Comparison of ENCODE assay signal across 1 cellular context in the genomic region with DNA sequence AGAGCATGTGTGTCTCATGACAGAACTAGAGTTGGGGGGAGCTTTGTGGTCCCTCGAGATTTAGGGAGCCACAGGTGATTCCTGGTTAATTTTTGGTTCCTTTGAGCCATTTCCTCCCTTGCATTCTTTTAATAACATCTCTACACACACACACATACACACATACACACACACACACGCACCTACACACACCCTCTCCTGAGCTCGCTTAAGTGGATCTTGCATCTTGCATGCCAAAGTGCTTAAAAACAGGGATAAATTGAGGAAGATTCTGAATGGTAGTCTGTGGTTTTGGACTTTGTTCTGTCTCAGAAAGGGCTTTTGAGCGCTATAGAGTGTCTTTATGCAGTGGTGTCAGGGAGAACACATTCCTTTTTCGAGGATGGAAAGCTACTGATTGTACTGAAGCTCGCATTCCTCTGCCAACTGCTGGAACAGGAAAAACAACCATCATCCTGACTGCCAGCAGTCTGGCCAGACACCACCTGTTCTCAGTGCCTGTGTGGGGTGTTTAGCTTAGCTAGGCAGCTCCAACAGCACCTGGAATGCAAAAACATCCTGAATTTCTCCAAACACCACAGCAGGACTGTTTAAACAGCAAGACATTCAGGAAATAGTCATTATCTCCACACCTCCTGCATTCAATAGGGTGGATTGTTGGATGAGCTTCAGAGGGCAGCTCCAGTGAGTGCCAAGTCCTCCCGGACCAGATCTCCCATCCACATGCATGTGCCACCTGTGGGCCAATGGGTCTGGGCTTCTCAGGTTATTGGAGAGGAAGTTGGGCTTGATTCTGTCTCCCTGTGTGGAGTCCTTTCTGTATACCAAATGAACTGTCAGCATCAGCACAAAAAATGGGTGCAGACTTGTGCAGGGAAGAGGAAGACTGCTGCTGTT.
TF ChIP-seq lines count a peak whose summit lies in the region.

No MANE protein-coding gene starts in this region.

TF ChIP-seq in HepG2, 621 proteins besides CTCF, POLR2A, EP300 and RAD21:
- TF ChIP-seq HNRNPH1 (optimal IDR thresholded peaks at IDR 0.05; ENCODE audit: low read depth, low read length): no peak
- TF ChIP-seq NFYC (CRISPR knock-in tag; IDR thresholded peaks at IDR 0.05): no peak
- no peak for TF ChIP-seq ZFY (CRISPR knock-in tag; IDR thresholded peaks at IDR 0.05)
- TF ChIP-seq ZNF878 (CRISPR knock-in tag; IDR thresholded peaks at IDR 0.05): no peak
TF ChIP-seq in HepG2: peak in this region for 0.
